1 cellular context compared by ENCODE assay signal in the genomic region with DNA sequence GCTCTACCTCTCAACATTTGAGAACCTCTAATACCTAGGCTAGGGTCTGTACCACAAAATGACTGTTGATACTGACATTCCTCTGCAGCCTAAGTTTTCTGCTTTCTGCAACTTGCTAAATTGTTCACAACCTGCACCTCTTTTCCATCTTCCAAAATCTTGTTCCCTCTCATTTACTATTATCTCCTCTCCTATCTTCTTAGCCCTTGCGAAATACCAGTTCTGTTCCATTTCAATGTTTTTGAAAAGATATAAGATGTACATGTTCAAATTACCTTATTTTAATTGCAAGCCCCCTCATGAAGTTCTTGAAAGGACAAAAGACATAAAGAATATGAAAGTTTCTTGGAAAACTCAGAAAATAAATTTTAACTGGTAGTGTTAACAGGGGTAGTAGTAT.
TF ChIP-seq lines count a peak whose summit lies in the region.

No MANE protein-coding gene starts in this region.

TF ChIP-seq in K562, 482 proteins besides CTCF, POLR2A, EP300 and RAD21 (continued from another document):
- TF ChIP-seq, protein P1, sequence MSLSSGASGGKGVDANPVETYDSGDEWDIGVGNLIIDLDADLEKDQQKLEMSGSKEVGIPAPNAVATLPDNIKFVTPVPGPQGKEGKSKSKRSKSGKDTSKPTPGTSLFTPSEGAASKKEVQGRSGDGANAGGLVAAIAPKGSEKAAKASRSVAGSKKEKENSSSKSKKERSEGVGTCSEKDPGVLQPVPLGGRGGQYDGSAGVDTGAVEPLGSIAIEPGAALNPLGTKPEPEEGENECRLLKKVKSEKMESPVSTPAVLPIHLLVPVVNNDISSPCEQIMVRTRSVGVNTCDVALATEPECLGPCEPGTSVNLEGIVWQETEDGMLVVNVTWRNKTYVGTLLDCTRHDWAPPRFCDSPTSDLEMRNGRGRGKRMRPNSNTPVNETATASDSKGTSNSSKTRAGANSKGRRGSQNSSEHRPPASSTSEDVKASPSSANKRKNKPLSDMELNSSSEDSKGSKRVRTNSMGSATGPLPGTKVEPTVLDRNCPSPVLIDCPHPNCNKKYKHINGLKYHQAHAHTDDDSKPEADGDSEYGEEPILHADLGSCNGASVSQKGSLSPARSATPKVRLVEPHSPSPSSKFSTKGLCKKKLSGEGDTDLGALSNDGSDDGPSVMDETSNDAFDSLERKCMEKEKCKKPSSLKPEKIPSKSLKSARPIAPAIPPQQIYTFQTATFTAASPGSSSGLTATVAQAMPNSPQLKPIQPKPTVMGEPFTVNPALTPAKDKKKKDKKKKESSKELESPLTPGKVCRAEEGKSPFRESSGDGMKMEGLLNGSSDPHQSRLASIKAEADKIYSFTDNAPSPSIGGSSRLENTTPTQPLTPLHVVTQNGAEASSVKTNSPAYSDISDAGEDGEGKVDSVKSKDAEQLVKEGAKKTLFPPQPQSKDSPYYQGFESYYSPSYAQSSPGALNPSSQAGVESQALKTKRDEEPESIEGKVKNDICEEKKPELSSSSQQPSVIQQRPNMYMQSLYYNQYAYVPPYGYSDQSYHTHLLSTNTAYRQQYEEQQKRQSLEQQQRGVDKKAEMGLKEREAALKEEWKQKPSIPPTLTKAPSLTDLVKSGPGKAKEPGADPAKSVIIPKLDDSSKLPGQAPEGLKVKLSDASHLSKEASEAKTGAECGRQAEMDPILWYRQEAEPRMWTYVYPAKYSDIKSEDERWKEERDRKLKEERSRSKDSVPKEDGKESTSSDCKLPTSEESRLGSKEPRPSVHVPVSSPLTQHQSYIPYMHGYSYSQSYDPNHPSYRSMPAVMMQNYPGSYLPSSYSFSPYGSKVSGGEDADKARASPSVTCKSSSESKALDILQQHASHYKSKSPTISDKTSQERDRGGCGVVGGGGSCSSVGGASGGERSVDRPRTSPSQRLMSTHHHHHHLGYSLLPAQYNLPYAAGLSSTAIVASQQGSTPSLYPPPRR (CRISPR knock-in tag; IDR thresholded peaks at IDR 0.05; ENCODE audit: borderline replicate concordance), result no peak
- TF ChIP-seq GTF2E2 (tag; IDR thresholded peaks at IDR 0.05), result no peak
- TF ChIP-seq ZNF212 (CRISPR knock-in tag; IDR thresholded peaks at IDR 0.05), result no peak
- TF ChIP-seq MED1 (CRISPR knock-in tag; IDR thresholded peaks at IDR 0.05; ENCODE audit: borderline replicate concordance), result no peak
- TF ChIP-seq CAMTA2 (CRISPR knock-in tag; conservative IDR thresholded peaks at IDR 0.05), result no peak
- no peak for TF ChIP-seq ZSCAN29 (IDR thresholded peaks at IDR 0.05)
- TF ChIP-seq ZNF696 (CRISPR knock-in tag; conservative IDR thresholded peaks at IDR 0.05), result no peak
- no peak for TF ChIP-seq ZNF785 (CRISPR knock-in tag; IDR thresholded peaks at IDR 0.05)
- TF ChIP-seq HMGXB4 (CRISPR knock-in tag; IDR thresholded peaks at IDR 0.05), result no peak
- TF ChIP-seq, protein P2, sequence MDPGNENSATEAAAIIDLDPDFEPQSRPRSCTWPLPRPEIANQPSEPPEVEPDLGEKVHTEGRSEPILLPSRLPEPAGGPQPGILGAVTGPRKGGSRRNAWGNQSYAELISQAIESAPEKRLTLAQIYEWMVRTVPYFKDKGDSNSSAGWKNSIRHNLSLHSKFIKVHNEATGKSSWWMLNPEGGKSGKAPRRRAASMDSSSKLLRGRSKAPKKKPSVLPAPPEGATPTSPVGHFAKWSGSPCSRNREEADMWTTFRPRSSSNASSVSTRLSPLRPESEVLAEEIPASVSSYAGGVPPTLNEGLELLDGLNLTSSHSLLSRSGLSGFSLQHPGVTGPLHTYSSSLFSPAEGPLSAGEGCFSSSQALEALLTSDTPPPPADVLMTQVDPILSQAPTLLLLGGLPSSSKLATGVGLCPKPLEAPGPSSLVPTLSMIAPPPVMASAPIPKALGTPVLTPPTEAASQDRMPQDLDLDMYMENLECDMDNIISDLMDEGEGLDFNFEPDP (CRISPR knock-in tag; IDR thresholded peaks at IDR 0.05), result no peak
- no peak for TF ChIP-seq SOX6 (IDR thresholded peaks at IDR 0.05)
- TF ChIP-seq FUS (optimal IDR thresholded peaks at IDR 0.05; ENCODE audit: low read depth, low read length), result no peak
- peak; percentile 58; the same call in 1 of the 2 replicates for TF ChIP-seq CEBPB (tag; IDR thresholded peaks at IDR 0.05)
- peak in 1 of 2 experiments; percentile 33; a peak in 1 of 4 replicates for TF ChIP-seq TRIM24 (IDR thresholded peaks at IDR 0.05)
- TF ChIP-seq PML (IDR thresholded peaks at IDR 0.05; ENCODE audit: low read length), result no peak
- TF ChIP-seq ZNF140 (CRISPR knock-in tag; IDR thresholded peaks at IDR 0.05), result no peak
